29 cellular contexts compared by ENCODE assay signal in the genomic region with DNA sequence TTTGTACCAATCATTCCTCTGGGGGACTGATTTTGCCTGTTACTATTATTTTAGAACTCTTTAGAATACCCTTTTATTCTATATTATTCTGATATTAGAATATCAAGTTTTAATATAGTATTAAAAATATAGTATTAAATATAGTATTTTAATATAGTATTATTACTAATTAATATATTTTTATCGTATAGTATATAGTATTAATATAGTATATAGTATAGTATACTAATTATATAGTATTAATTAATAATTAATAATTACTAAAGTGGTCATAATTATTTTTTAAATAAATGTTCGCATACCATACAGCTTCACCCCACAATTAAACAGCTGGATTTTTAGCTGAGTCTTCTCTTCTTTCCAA.
DNase-seq lines count a peak whose midpoint lies in the region; ATAC-seq, FAIRE-seq and TF ChIP-seq lines count a peak whose summit lies in the region.
"Had no signal": no experiment of that assay in that cellular context is flagged by ENCODE, and none has a peak within 500 bp of the region (broad histone marks: within the 10 kb centered on the region; RNA-seq: fewer than 3 reads in every experiment).

No MANE protein-coding gene starts in this region.

- intact Hi-C loops in stomach (cut with DNase I; ENCODE audit: low total_unique reads), result no loop called here

- no peak overlapping the region for H3K4me3 ChIP-seq in stomach
- H3K4me3 ChIP-seq: body of pancreas, coronary artery, GM23248, upper lobe of right lung had no signal

- H3K9me3 ChIP-seq in stomach, result no peaks in the 10 kb centered on the region
- H3K9me3 ChIP-seq: body of pancreas, upper lobe of right lung had no signal

- TF ChIP-seq POLR2A in stomach (IDR thresholded peaks at IDR 0.05), result no peak

- DNase-seq in caudate nucleus (lab: John Stamatoyannopoulos, UW), result no peak
- no peak for DNase-seq in stomach
- no peak for DNase-seq in MV-4-11 (lab: John Stamatoyannopoulos, UW)
- DNase-seq in RKO (ENCODE audit: low spot score), result no peak
- DNase-seq in DMS 273 (lab: John Stamatoyannopoulos, UW; ENCODE audit: unreplicated experiment), result no peak
- DNase-seq: activated CD8-positive, alpha-beta T cell treated with anti-CD3 and anti-CD28 coated beads, Interleukin-2, amount 10 ng/mL, durations not matched to agents 7 days and 5 days; activated gamma-delta T cell treated with Interleukin-2 at 50 U/mL for 16 hours; activated T-cell treated with anti-CD3 and anti-CD28 coated beads for 4 hours; body of pancreas; CD8-positive, alpha-beta T cell; DMS153; endodermal cell; GDM1; GM23248; HFFc6; left colon; MM.1S; naive thymus-derived CD8-positive, alpha-beta T cell; NCI-H1436; NCI-H2107; NCI-H446; OCI-M1; upper lobe of right lung had no signal

- TF ChIP-seq CTCF in stomach (IDR thresholded peaks at IDR 0.05), result no peak

- FAIRE-seq in G401.6 (lab: Jason Lieb, UNC), result peak; percentile 81
- FAIRE-seq: GM18507 had no signal

- H3K36me3 ChIP-seq in stomach, result no peaks in the 10 kb centered on the region
- H3K36me3 ChIP-seq: upper lobe of right lung had no signal

- H3K27me3 ChIP-seq in layer of hippocampus (ENCODE audit: control insufficient read depth, insufficient read depth, low read length) (no peaks in the 10 kb centered on the region), stomach (no peaks in the 10 kb centered on the region)
- H3K27me3 ChIP-seq: body of pancreas, upper lobe of right lung had no signal

- H3K4me1 ChIP-seq in stomach, result peaks cover 0 to 57% (median 25%) of the 10 kb centered on the region in 4 donors
- H3K4me1 ChIP-seq: body of pancreas, upper lobe of right lung had no signal

- H3K27ac ChIP-seq in caudate nucleus (ENCODE audit: low read depth, low read length) (peak overlapping the region; percentile 99), layer of hippocampus (ENCODE audit: low read depth, low read length) (peak overlapping the region; percentile 98), stomach (peak overlapping the region in 3 of 5 donors; percentile 15 to 90 (median 54))
- H3K27ac ChIP-seq: GM23248, upper lobe of right lung had no signal

- no peak for TF ChIP-seq EP300 in stomach (IDR thresholded peaks at IDR 0.05)

- 90 to 93% (median 91%) methylated on average over 2 of the region's 2 CpGs for WGBS in stomach, 5 donors

- ATAC-seq in HG03108 (IDR thresholded peaks at IDR 0.05; ENCODE audit: unreplicated experiment), result no peak
- ATAC-seq: activated CD4-positive, CD25-positive, alpha-beta regulatory T cell treated with anti-CD3 and anti-CD28 coated beads, Interleukin-2, amount 50 U/mL, for 24 hours; activated CD8-positive, alpha-beta T cell treated with anti-CD3 and anti-CD28 coated beads, Interleukin-2, amount 10 ng/mL, durations not matched to agents 7 days and 5 days; body of pancreas; CD8-positive, alpha-beta T cell; left colon; naive thymus-derived CD8-positive, alpha-beta T cell had no signal
